In genomic region chr15:70062321-70062956, GRCh38 we compare ENCODE assay signal across 9 cellular contexts. TPM values are rescaled to one million over a fixed set of nuclear protein-coding genes. Genes with fewer than 3 reads are reported as not detected.
DNase-seq lines count a peak whose midpoint lies in the region; ATAC-seq and TF ChIP-seq lines count a peak whose summit lies in the region.
"Had no signal": no experiment of that assay in that cellular context is flagged by ENCODE, and none has a peak within 500 bp of the region (broad histone marks: within the 10 kb centered on the region; RNA-seq: fewer than 3 reads in every experiment).

No MANE protein-coding gene starts in this region.

- H3K27ac Mint-ChIP-seq in activated CD4-positive, alpha-beta memory T cell treated with anti-CD3 and anti-CD28 coated beads, Interleukin-2, amount 10 ng/mL, durations not matched to agents 7 days and 5 days: no peak overlapping the region
- no peak overlapping the region for H3K27ac Mint-ChIP-seq in activated CD8-positive, alpha-beta memory T cell treated with anti-CD3 and anti-CD28 coated beads, Interleukin-2, amount 10 ng/mL, durations not matched to agents 7 days and 5 days

- WGBS in hepatocyte (ENCODE audit: low lambda C conversion rate, missing lambda C conversion rate): 55% methylated on average over 25 of the region's 29 CpGs
- WGBS in spleen, 5 donors: 82 to 87% (median 85%) methylated on average over 29 of the region's 29 CpGs

- no peaks in the 10 kb centered on the region for H3K9me2 ChIP-seq in hepatocyte (replicated peaks; ENCODE audit: insufficient read depth)

- no peaks in the 10 kb centered on the region for H3K9me3 Mint-ChIP-seq in activated CD4-positive, alpha-beta memory T cell treated with anti-CD3 and anti-CD28 coated beads, Interleukin-2, amount 10 ng/mL, durations not matched to agents 7 days and 5 days
- H3K9me3 Mint-ChIP-seq in activated CD8-positive, alpha-beta memory T cell treated with anti-CD3 and anti-CD28 coated beads, Interleukin-2, amount 10 ng/mL, durations not matched to agents 7 days and 5 days (ENCODE audit: low read depth): no peaks in the 10 kb centered on the region
- H3K9me3 Mint-ChIP-seq: IgD-negative memory B cell had no signal

- no peak overlapping the region for H2AFZ ChIP-seq in hepatocyte

- peaks cover 37% of the 10 kb centered on the region for H4K20me1 ChIP-seq in hepatocyte (ENCODE audit: insufficient read depth, poor library complexity, severe bottlenecking)

- H3K27ac ChIP-seq in VCaP (peak overlapping the region; percentile 51), hepatocyte (peak overlapping the region; percentile 37), spleen (no peak overlapping the region)

- POLR2A ChIA-PET in activated CD4-positive, alpha-beta memory T cell treated with anti-CD3 and anti-CD28 coated beads, Interleukin-2, amount 10 ng/mL, durations not matched to agents 7 days and 5 days (lab: Charles Lee): interaction anchor here (0.9 kb wide), 1 partner anchor 68 kb away, joined by 3 read pairs; no protein-coding TSS in a partner anchor

- DNase-seq in NCI-H1105 (lab: John Stamatoyannopoulos, UW) (peak; percentile 97), hepatocyte (ENCODE audit: low spot score) (peak; percentile 63), spleen (peak; percentile 62)
- DNase-seq in activated CD4-positive, alpha-beta memory T cell treated with anti-CD3 and anti-CD28 coated beads, Interleukin-2, amount 10 ng/mL, durations not matched to agents 7 days and 5 days: no peak
- DNase-seq in activated CD8-positive, alpha-beta memory T cell treated with anti-CD3 and anti-CD28 coated beads, Interleukin-2, amount 10 ng/mL, durations not matched to agents 7 days and 5 days: no peak

- peak overlapping the region; percentile 56 for H3K4me2 ChIP-seq in hepatocyte

- ATAC-seq in HG03108 (IDR thresholded peaks at IDR 0.05; ENCODE audit: unreplicated experiment) (no peak), HG03159 (IDR thresholded peaks at IDR 0.05; ENCODE audit: unreplicated experiment) (no peak)
- ATAC-seq in activated CD8-positive, alpha-beta memory T cell treated with anti-CD3 and anti-CD28 coated beads, Interleukin-2, amount 10 ng/mL, durations not matched to agents 7 days and 5 days: no peak

- peaks cover 2% of the 10 kb centered on the region for H3K79me2 ChIP-seq in hepatocyte

- peaks cover 26% of the 10 kb centered on the region for H3K4me1 ChIP-seq in hepatocyte (ENCODE audit: insufficient read depth)
- H3K4me1 ChIP-seq in spleen: peaks cover 0 to 13% (median 0%) of the 10 kb centered on the region in 6 donors

- H3K4me3 ChIP-seq in hepatocyte (no peak overlapping the region), spleen (no peak overlapping the region)

- H3K27me3 ChIP-seq in hepatocyte (no peaks in the 10 kb centered on the region), spleen (replicated peaks in 1 of 7) (no peaks in the 10 kb centered on the region)

- TF ChIP-seq POLR2A in spleen (IDR thresholded peaks at IDR 0.05): no peak

- H3K9me3 ChIP-seq in hepatocyte (ENCODE audit: low read depth) (no peaks in the 10 kb centered on the region), spleen (no peaks in the 10 kb centered on the region)

- intact Hi-C loops in spleen (cut with DNase I; ENCODE audit: low total_unique reads): no loop called here

- H3K4me3 Mint-ChIP-seq in activated CD4-positive, alpha-beta memory T cell treated with anti-CD3 and anti-CD28 coated beads, Interleukin-2, amount 10 ng/mL, durations not matched to agents 7 days and 5 days: no peak overlapping the region
- no peak overlapping the region for H3K4me3 Mint-ChIP-seq in activated CD8-positive, alpha-beta memory T cell treated with anti-CD3 and anti-CD28 coated beads, Interleukin-2, amount 10 ng/mL, durations not matched to agents 7 days and 5 days
- H3K4me3 Mint-ChIP-seq: IgD-negative memory B cell had no signal

- TF ChIP-seq CTCF in VCaP (conservative IDR thresholded peaks at IDR 0.05): no peak
- TF ChIP-seq CTCF in hepatocyte (IDR thresholded peaks at IDR 0.05; ENCODE audit: poor library complexity): no peak
- no peak for TF ChIP-seq CTCF in spleen (IDR thresholded peaks at IDR 0.05 in 8 of 11, conservative IDR thresholded peaks at IDR 0.05 in 3 of 11)

- CTCF ChIA-PET in activated CD4-positive, alpha-beta memory T cell treated with anti-CD3 and anti-CD28 coated beads, Interleukin-2, amount 10 ng/mL, durations not matched to agents 7 days and 5 days (lab: Charles Lee): no interaction called here
- CTCF ChIA-PET in activated CD8-positive, alpha-beta memory T cell treated with anti-CD3 and anti-CD28 coated beads, Interleukin-2, amount 10 ng/mL, durations not matched to agents 7 days and 5 days (lab: Charles Lee): no interaction called here

- H3K4me1 Mint-ChIP-seq in activated CD4-positive, alpha-beta memory T cell treated with anti-CD3 and anti-CD28 coated beads, Interleukin-2, amount 10 ng/mL, durations not matched to agents 7 days and 5 days: no peaks in the 10 kb centered on the region
- no peaks in the 10 kb centered on the region for H3K4me1 Mint-ChIP-seq in activated CD8-positive, alpha-beta memory T cell treated with anti-CD3 and anti-CD28 coated beads, Interleukin-2, amount 10 ng/mL, durations not matched to agents 7 days and 5 days

- peaks cover 54% of the 10 kb centered on the region for H3K36me3 Mint-ChIP-seq in activated CD4-positive, alpha-beta memory T cell treated with anti-CD3 and anti-CD28 coated beads, Interleukin-2, amount 10 ng/mL, durations not matched to agents 7 days and 5 days (ENCODE audit: low read depth)
- peaks cover 27% of the 10 kb centered on the region for H3K36me3 Mint-ChIP-seq in activated CD8-positive, alpha-beta memory T cell treated with anti-CD3 and anti-CD28 coated beads, Interleukin-2, amount 10 ng/mL, durations not matched to agents 7 days and 5 days

- no peaks in the 10 kb centered on the region for H3K27me3 Mint-ChIP-seq in activated CD4-positive, alpha-beta memory T cell treated with anti-CD3 and anti-CD28 coated beads, Interleukin-2, amount 10 ng/mL, durations not matched to agents 7 days and 5 days
- H3K27me3 Mint-ChIP-seq in activated CD8-positive, alpha-beta memory T cell treated with anti-CD3 and anti-CD28 coated beads, Interleukin-2, amount 10 ng/mL, durations not matched to agents 7 days and 5 days: no peaks in the 10 kb centered on the region
- H3K27me3 Mint-ChIP-seq: IgD-negative memory B cell had no signal

- no peaks in the 10 kb centered on the region for H3K36me3 ChIP-seq in hepatocyte (replicated peaks; ENCODE audit: insufficient read depth, low read depth)
- H3K36me3 ChIP-seq in spleen: peaks cover 12 to 100% (median 96%) of the 10 kb centered on the region in 6 donors

RNA-seq across cellular contexts. Expression of gene TLE3, which starts 35.3 kb away (rescaled TPM):
- 18.0 and 45.9 TPM in 2 replicates for total RNA-seq in hepatocyte
- polyA plus RNA-seq in hepatocyte: 21.2 and 32.8 TPM in 2 replicates
- total RNA-seq in spleen: 100 to 1,000 TPM in 5 of 7 donors, 10 to 100 TPM in 2; 81.7 to 141 (median 121) TPM
- polyA plus RNA-seq in spleen: 10 to 100 TPM; 23.7 to 41.0 (median 29.2) TPM
- 10 to 100 TPM; 59.2 TPM for total RNA-seq in activated CD4-positive, alpha-beta memory T cell treated with anti-CD3 and anti-CD28 coated beads, Interleukin-2, amount 10 ng/mL, durations not matched to agents 7 days and 5 days
- 10 to 100 TPM; 48.8 to 53.5 TPM for total RNA-seq in activated CD8-positive, alpha-beta memory T cell treated with anti-CD3 and anti-CD28 coated beads, Interleukin-2, amount 10 ng/mL, durations not matched to agents 7 days and 5 days

Comparison
In these comparisons a context has a peak if more than half of its experiments do, and no peak if none do; other contexts are left out.
1. DNase-seq: peak in NCI-H1105 (single experiment), hepatocyte (single experiment) and spleen (single experiment); none in activated CD4-positive, alpha-beta memory T cell treated with anti-CD3 and anti-CD28 coated beads, Interleukin-2, amount 10 ng/mL, durations not matched to agents 7 days and 5 days (single experiment) and activated CD8-positive, alpha-beta memory T cell treated with anti-CD3 and anti-CD28 coated beads, Interleukin-2, amount 10 ng/mL, durations not matched to agents 7 days and 5 days (single experiment).
2. H3K27ac ChIP-seq: peak in VCaP (single experiment) and hepatocyte (single experiment); none in spleen (0 of 8).